ENCODE assay signal across 29 cellular contexts in the genomic region with DNA sequence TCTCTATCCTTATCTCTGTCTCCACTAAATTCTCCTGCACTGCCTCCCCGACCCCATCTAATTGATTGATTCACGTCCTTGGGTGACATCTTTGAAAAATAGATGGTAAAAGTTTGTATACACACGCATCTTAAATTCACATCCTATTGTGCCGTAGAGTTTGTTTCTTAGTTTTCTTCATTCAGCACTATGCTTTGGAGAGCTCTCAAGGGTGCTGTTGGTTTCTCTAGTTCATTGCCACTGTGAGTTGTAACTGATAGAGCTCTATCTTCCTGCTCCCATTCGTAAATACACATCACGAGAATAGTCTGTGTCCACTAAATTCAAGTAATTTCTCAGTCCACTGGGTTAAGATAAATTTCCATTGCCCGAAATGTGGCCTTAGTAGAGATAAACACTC.
"Had no signal": no experiment of that assay in that cellular context is flagged by ENCODE, and none has a peak within 500 bp of the region (broad histone marks: within the 10 kb centered on the region; RNA-seq: fewer than 3 reads in every experiment).

No MANE protein-coding gene starts in this region.

- H3K27me3 ChIP-seq: neutrophil, spleen, suprapubic skin, testis, tibial artery, transverse colon, upper lobe of right lung, uterus had no signal

- H3K9ac ChIP-seq: parathyroid adenoma had no signal

- H3K4me1 ChIP-seq: parathyroid adenoma, psoas muscle, spleen, suprapubic skin, testis, tibial artery, transverse colon, upper lobe of right lung, uterus had no signal

- H3K36me3 ChIP-seq: neutrophil, spleen, suprapubic skin, tibial artery, transverse colon, upper lobe of right lung, uterus had no signal

- H3K27ac ChIP-seq: neutrophil, parathyroid adenoma, psoas muscle, skin epidermis, spleen, suprapubic skin, testis, tibial artery, transverse colon, upper lobe of right lung, uterus had no signal

- H3K4me3 ChIP-seq: psoas muscle, skin epidermis, smooth muscle cell, spleen, suprapubic skin, testis, tibial artery, transverse colon, upper lobe of right lung, uterus had no signal

- ATAC-seq: naive thymus-derived CD8-positive, alpha-beta T cell; natural killer cell treated with Interleukin-12 subunit alpha and Interleukin-12 subunit beta and Interleukin-15 and Interleukin-18, amount 100 ng/mL, for 72 hours; psoas muscle; right cardiac atrium; sciatic nerve; stimulated activated memory B cell treated with anti-CD40 and anti-IgM and Interleukin-4, amounts not matched to agents 10 μg/mL and 1 μg/mL and 100 μg/mL, for 72 hours; stimulated activated naive CD8-positive, alpha-beta T cell treated with anti-CD3 and anti-CD28 coated beads, Interleukin-15, amount 100 ng/mL, for 72 hours; stimulated activated naive CD8-positive, alpha-beta T cell treated with anti-CD3 and anti-CD28 coated beads, Interleukin-15, Interleukin-2, amounts not matched to agents 100 U/mL and 50 U/mL, for 24 hours; upper lobe of right lung had no signal

- DNase-seq: naive thymus-derived CD8-positive, alpha-beta T cell; nephron progenitor cell; nucleus accumbens; posterior cingulate gyrus; psoas muscle; right cardiac atrium; spleen; stimulated activated CD4-positive, alpha-beta T cell treated with anti-CD3 and anti-CD28 coated beads, Interleukin-12 subunit alpha, Interleukin-12 subunit beta, amount 100 ng/mL, for 4 hours; stimulated activated CD4-positive, alpha-beta T cell treated with anti-CD3 and anti-CD28 coated beads, Interleukin-1b, Interleukin-23, amount 100 ng/mL, for 48 hours; stimulated activated CD4-positive, alpha-beta T cell treated with anti-CD3 and anti-CD28 coated beads, Interleukin-4, amount 100 ng/mL, for 1 hour; stimulated activated CD4-positive, alpha-beta T cell treated with anti-CD3 and anti-CD28 coated beads, Interleukin-4, amount 100 ng/mL, for 4 hours; stimulated activated CD8-positive, alpha-beta memory T cell treated with anti-CD3 and anti-CD28 coated beads, Interleukin-4, amount 100 ng/mL, for 48 hours; stimulated activated naive CD4-positive, alpha-beta T cell; stimulated activated naive CD8-positive, alpha-beta T cell treated with anti-CD3 and anti-CD28 coated beads, Interleukin-15, amount 100 ng/mL, for 72 hours; stimulated activated naive CD8-positive, alpha-beta T cell treated with anti-CD3 and anti-CD28 coated beads, Interleukin-15, Interleukin-2, amounts not matched to agents 100 U/mL and 50 U/mL, for 24 hours; substantia nigra; testis; tibial artery; transverse colon; upper lobe of right lung; uterus had no signal

- H3K9me3 ChIP-seq: neutrophil, psoas muscle, spleen, testis, tibial artery, transverse colon, upper lobe of right lung, uterus had no signal
